8 cellular contexts compared by ENCODE assay signal in genomic region chr7:143379607-143380263, GRCh38. TPM values are rescaled to one million over a fixed set of nuclear protein-coding genes. Genes with fewer than 3 reads are reported as not detected.
A peak's percentile ranks its signal among the peaks of the same experiment; 100 is the strongest.
DNase-seq lines count a peak whose midpoint lies in the region; ATAC-seq and TF ChIP-seq lines count a peak whose summit lies in the region.

No MANE protein-coding gene starts in this region.

- POLR2A ChIA-PET in Caco-2 (lab: Charles Lee) = interaction anchor here (0.6 to 1.9 kb wide), 7 partner anchors 7 to 139 kb away, joined by 3 to 24 read pairs (median 3); no protein-coding TSS in a partner anchor
- POLR2A ChIA-PET in activated CD4-positive, alpha-beta memory T cell treated with anti-CD3 and anti-CD28 coated beads for 36 hours (lab: Charles Lee) = interaction anchor here (0.6 to 1.9 kb wide), 7 partner anchors 17 to 1093 kb away, joined by 3 to 6 read pairs (median 4); partner anchors contain the start of genes CASP2, EPHA1 and FAM131B

- no peaks in the 10 kb centered on the region for H3K27me3 Mint-ChIP-seq in Caco-2 (ENCODE audit: insufficient read depth, unreplicated experiment)
- H3K27me3 Mint-ChIP-seq in activated CD4-positive, alpha-beta memory T cell treated with anti-CD3 and anti-CD28 coated beads for 36 hours = no peaks in the 10 kb centered on the region

- CTCF ChIA-PET in Caco-2 (lab: Charles Lee) = interaction anchor here (0.6 to 1.8 kb wide), 16 partner anchors 8 to 139 kb away, joined by 3 to 23 read pairs (median 6); partner anchors contain the start of genes CASP2 and EPHA1
- CTCF ChIA-PET in activated CD4-positive, alpha-beta memory T cell treated with anti-CD3 and anti-CD28 coated beads for 36 hours (lab: Charles Lee) = interaction anchor here (0.6 to 3.4 kb wide), 34 partner anchors 8 to 1476 kb away, joined by 3 to 26 read pairs (median 4); partner anchors contain the start of genes CASP2, EPHA1, FAM131B and GSTK1

- no peak for TF ChIP-seq CTCF in Caco-2 (IDR thresholded peaks at IDR 0.05; ENCODE audit: insufficient read depth in 1 of 2, low read depth in 1 of 2, low read length in 1 of 2, severe bottlenecking in 1 of 2, unreplicated experiment in 1 of 2)
- no peak for TF ChIP-seq CTCF in smooth muscle cell (IDR thresholded peaks at IDR 0.05; ENCODE audit: borderline replicate concordance, insufficient read depth, poor library complexity, severe bottlenecking)

- H3K9me3 ChIP-seq in Caco-2 (no peaks in the 10 kb centered on the region), smooth muscle cell (replicated peaks; ENCODE audit: low read depth) (no peaks in the 10 kb centered on the region)

- 29% methylated on average over 15 of the region's 15 CpGs for WGBS in smooth muscle cell (ENCODE audit: low lambda C conversion rate)

- intact Hi-C loops in Caco-2 (cut with micrococcal nuclease; ENCODE audit: unreplicated experiment) (loop anchor here (1.0 to 2.0 kb wide), 5 partner anchors 9 to 139 kb away; partner anchors contain the start of genes EPHA1 and FAM131B), left ventricle myocardium superior (cut with micrococcal nuclease) (no loop called here)
- intact Hi-C loops in activated CD4-positive, alpha-beta memory T cell treated with anti-CD3 and anti-CD28 coated beads for 36 hours (cut with micrococcal nuclease) = loop anchor here (1.0 to 5.0 kb wide), 9 partner anchors 7 to 1443 kb away; partner anchors contain the start of genes EPHA1 and FAM131B

- peaks cover 51% of the 10 kb centered on the region for H3K79me2 ChIP-seq in smooth muscle cell (ENCODE audit: low read depth)

- peaks cover 34% of the 10 kb centered on the region for H4K20me1 ChIP-seq in smooth muscle cell (ENCODE audit: low read depth)

- peaks cover 18% of the 10 kb centered on the region for H3K36me3 Mint-ChIP-seq in Caco-2 (ENCODE audit: insufficient read depth, unreplicated experiment)
- H3K36me3 Mint-ChIP-seq in activated CD4-positive, alpha-beta memory T cell treated with anti-CD3 and anti-CD28 coated beads for 36 hours = peaks cover 3% of the 10 kb centered on the region

- no peaks in the 10 kb centered on the region; the same call in 1 of the 2 replicates for H3K36me3 ChIP-seq in Caco-2 (ENCODE audit: control insufficient read depth, insufficient read depth, low read length)
- no peaks in the 10 kb centered on the region for H3K36me3 ChIP-seq in smooth muscle cell (ENCODE audit: low read depth)

- H2AFZ ChIP-seq in smooth muscle cell (ENCODE audit: low read depth) = no peak overlapping the region

- ATAC-seq in HG02798 (IDR thresholded peaks at IDR 0.05; ENCODE audit: poor library complexity, unreplicated experiment) (peak; percentile 6), left ventricle myocardium superior (peak; percentile 0)

- DNase-seq in Caco-2 (no peak), left ventricle myocardium superior (no peak), smooth muscle cell (lab: John Stamatoyannopoulos, UW; ENCODE audit: unreplicated experiment) (no peak), middle frontal gyrus (ENCODE audit: extremely low spot score, low spot score) (no peak), Kasumi-1 (lab: John Stamatoyannopoulos, UW) (no peak), COLO829 (ENCODE audit: low spot score) (no peak)
- no peak for DNase-seq in activated CD4-positive, alpha-beta memory T cell treated with anti-CD3 and anti-CD28 coated beads for 36 hours

- H3F3A ChIP-seq in smooth muscle cell (ENCODE audit: low read depth) = peaks cover 23% of the 10 kb centered on the region

- H3K27ac Mint-ChIP-seq in Caco-2 (ENCODE audit: unreplicated experiment) = peak overlapping the region; percentile 90
- peak overlapping the region; percentile 90 for H3K27ac Mint-ChIP-seq in activated CD4-positive, alpha-beta memory T cell treated with anti-CD3 and anti-CD28 coated beads for 36 hours

- H3K9ac ChIP-seq in smooth muscle cell (ENCODE audit: low read depth) = peak overlapping the region; percentile 96

- peaks cover 39% of the 10 kb centered on the region for H3K4me1 ChIP-seq in Caco-2
- H3K4me1 ChIP-seq in smooth muscle cell (ENCODE audit: low read depth) = peaks cover 38% of the 10 kb centered on the region

- H3K27ac ChIP-seq in smooth muscle cell (ENCODE audit: low read depth) = peak overlapping the region; percentile 97

- no peaks in the 10 kb centered on the region for H3K9me3 Mint-ChIP-seq in Caco-2 (ENCODE audit: unreplicated experiment)
- no peaks in the 10 kb centered on the region for H3K9me3 Mint-ChIP-seq in activated CD4-positive, alpha-beta memory T cell treated with anti-CD3 and anti-CD28 coated beads for 36 hours

- H3K4me3 ChIP-seq in Caco-2 (ENCODE audit: low read depth, low read length) (peak overlapping the region; percentile 70), smooth muscle cell (peak overlapping the region; percentile 100)

- no peaks in the 10 kb centered on the region for H3K27me3 ChIP-seq in Caco-2 (replicated peaks; ENCODE audit: control insufficient read depth, insufficient read depth, low read length)
- H3K27me3 ChIP-seq in smooth muscle cell (ENCODE audit: low read depth) = no peaks in the 10 kb centered on the region

- BruUV-seq in Caco-2 (replicated peaks; lab: Mats Ljungman, UMichigan) = TSS peak; percentile 63

- peak overlapping the region; percentile 85 for H3K4me2 ChIP-seq in smooth muscle cell

- peak overlapping the region; percentile 85 for H3K4me3 Mint-ChIP-seq in Caco-2 (ENCODE audit: unreplicated experiment)
- H3K4me3 Mint-ChIP-seq in activated CD4-positive, alpha-beta memory T cell treated with anti-CD3 and anti-CD28 coated beads for 36 hours = peak overlapping the region; percentile 82

- peaks cover 14% of the 10 kb centered on the region for H3K4me1 Mint-ChIP-seq in Caco-2 (ENCODE audit: low read depth, unreplicated experiment)
- peaks cover 42% of the 10 kb centered on the region for H3K4me1 Mint-ChIP-seq in activated CD4-positive, alpha-beta memory T cell treated with anti-CD3 and anti-CD28 coated beads for 36 hours (ENCODE audit: low read depth)

RNA-seq across cellular contexts. Expression of gene ZYX, which starts 1.4 kb away (rescaled TPM):
- 147 and 160 TPM in 2 replicates for total RNA-seq in Caco-2 (2022)
- total RNA-seq in activated CD4-positive, alpha-beta memory T cell treated with anti-CD3 and anti-CD28 coated beads for 36 hours = 100 to 1,000 TPM; 137 to 140 TPM
- total RNA-seq in left ventricle myocardium superior = 73.9 TPM
- total RNA-seq in smooth muscle cell = 52.2 and 71.1 TPM in 2 replicates
- polyA plus RNA-seq in smooth muscle cell = 322 and 354 TPM in 2 replicates

RNA-seq across cellular contexts. Expression of gene FAM131B, which starts 17.2 kb away (rescaled TPM):
- total RNA-seq in Caco-2 (2022) = 20.2 and 22.3 TPM in 2 replicates
- 1 to 10 TPM; 1.9 to 2.3 TPM for total RNA-seq in activated CD4-positive, alpha-beta memory T cell treated with anti-CD3 and anti-CD28 coated beads for 36 hours
- total RNA-seq in left ventricle myocardium superior = 0.57 TPM
- 0.09 and 0.31 TPM in 2 replicates for total RNA-seq in smooth muscle cell
- polyA plus RNA-seq in smooth muscle cell = 0.03 TPM in 1 of 2 replicates, not detected in the other

RNA-seq across cellular contexts. Expression of gene EPHA1, which starts 28.9 kb away (rescaled TPM):
- total RNA-seq in Caco-2 (2022) (66.6 and 69.2 TPM in 2 replicates), left ventricle myocardium superior (not detected), smooth muscle cell (4.3 and 19.1 TPM in 2 replicates)
- 1 to 10 TPM; 2.9 to 4.3 TPM for total RNA-seq in activated CD4-positive, alpha-beta memory T cell treated with anti-CD3 and anti-CD28 coated beads for 36 hours
- 8.7 and 23.6 TPM in 2 replicates for polyA plus RNA-seq in smooth muscle cell
